1 cellular context compared by ENCODE assay signal in the genomic region with DNA sequence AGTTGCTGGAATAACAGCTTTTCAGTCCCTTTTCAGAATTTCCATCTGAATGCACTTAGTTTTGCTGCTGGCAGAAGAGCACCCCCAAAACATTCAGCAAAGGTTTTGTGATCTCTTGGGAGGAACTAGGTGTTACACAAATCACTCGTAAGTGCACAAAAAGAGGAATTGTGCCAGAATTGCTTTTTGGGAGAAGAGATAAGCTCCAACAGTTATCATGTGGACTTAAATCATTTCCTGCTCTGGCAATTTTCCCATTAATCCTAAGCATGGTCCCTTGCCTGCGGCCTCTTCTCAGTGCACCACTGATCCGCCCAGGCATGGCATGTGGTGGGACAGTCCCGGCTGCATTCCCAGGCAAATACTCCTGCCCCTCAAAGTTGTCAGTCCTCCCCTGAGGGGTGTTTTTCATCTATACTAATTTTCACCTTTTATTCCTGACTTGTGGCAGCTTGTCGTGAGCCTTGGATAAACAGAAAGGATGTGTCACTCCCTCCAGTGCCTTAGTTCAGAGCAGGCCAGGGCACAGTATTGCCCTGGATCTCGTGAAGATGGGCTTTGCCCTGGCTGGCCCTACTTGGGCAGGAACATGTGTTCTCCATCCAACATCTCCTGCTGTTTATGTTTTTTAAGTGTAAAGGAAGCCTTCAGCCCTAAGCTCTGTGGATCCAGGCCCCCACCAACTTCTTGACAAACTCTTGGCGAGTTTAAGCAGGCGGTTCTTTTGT.
TF ChIP-seq lines count a peak whose summit lies in the region.

No MANE protein-coding gene starts in this region.

TF ChIP-seq in H1, 55 proteins besides CTCF, POLR2A, EP300 and RAD21 (continued from another document):
- no peak for TF ChIP-seq SIN3A (conservative IDR thresholded peaks at IDR 0.05 in 1 of 2, IDR thresholded peaks at IDR 0.05 in 1 of 2; ENCODE audit: low read depth in 1 of 2, low read length in 2 of 2)
- no peak for TF ChIP-seq RNF2 (IDR thresholded peaks at IDR 0.05; ENCODE audit: borderline replicate concordance, low read depth, low read length, missing control alignments, poor library complexity, severe bottlenecking)
- TF ChIP-seq FOSL1 (IDR thresholded peaks at IDR 0.05; ENCODE audit: insufficient read depth, low read depth, low read length): no peak
- no peak for TF ChIP-seq TEAD4 (IDR thresholded peaks at IDR 0.05; ENCODE audit: low read depth, low read length)
- no peak for TF ChIP-seq CHD2 (IDR thresholded peaks at IDR 0.05; ENCODE audit: low read length)
- TF ChIP-seq CBX8 (IDR thresholded peaks at IDR 0.05; ENCODE audit: borderline replicate concordance, low read depth, low read length): no peak
- no peak for TF ChIP-seq USF2 (IDR thresholded peaks at IDR 0.05; ENCODE audit: low read length)
